ENCODE assay signal across 18 cellular contexts in genomic region chr5:115561176-115561575, GRCh38. TPM values are rescaled to one million over a fixed set of nuclear protein-coding genes. Genes with fewer than 3 reads are reported as not detected.
DNase-seq lines count a peak whose midpoint lies in the region; ATAC-seq and TF ChIP-seq lines count a peak whose summit lies in the region.
"Had no signal": no experiment of that assay in that cellular context is flagged by ENCODE, and none has a peak within 500 bp of the region (broad histone marks: within the 10 kb centered on the region; RNA-seq: fewer than 3 reads in every experiment).

No MANE protein-coding gene starts in this region.

- BruUV-seq in mammary epithelial cell (replicated peaks; lab: Mats Ljungman, UMichigan) (no TSS peak), MCF 10A (replicated peaks; lab: Mats Ljungman, UMichigan) (no TSS peak)

- no peak overlapping the region for H3K14ac ChIP-seq in trophoblast cell (ENCODE audit: low read length)

- no peaks in the 10 kb centered on the region for H3K36me3 Mint-ChIP-seq in MCF 10A (ENCODE audit: insufficient read depth, unreplicated experiment)
- H3K36me3 Mint-ChIP-seq: CD4-positive, CD25-positive, alpha-beta regulatory T cell; CD8-positive, alpha-beta T cell had no signal

- in situ Hi-C loops in mammary epithelial cell (cut with MboI; ENCODE audit: low sequenced_read_pairs in 2 of 2) = no loop called here

- POLR2A ChIA-PET in MCF 10A (lab: Yijun Ruan, JAX) = interaction anchor here (0.6 to 2.7 kb wide), 6 partner anchors 8 to 251 kb away, joined by 3 to 10 read pairs (median 5); partner anchors contain the start of gene FEM1C

- no peak overlapping the region for H2BK12ac ChIP-seq in trophoblast cell (ENCODE audit: low read length)

- no peaks in the 10 kb centered on the region for H3K27me3 Mint-ChIP-seq in MCF 10A (ENCODE audit: insufficient read depth, unreplicated experiment)
- H3K27me3 Mint-ChIP-seq: B cell had no signal

- TF ChIP-seq EP300 in stomach (IDR thresholded peaks at IDR 0.05) = no peak

- CTCF ChIA-PET in mammary epithelial cell (lab: Charles Lee; ENCODE audit: low non-redundant PET) (no interaction called here), MCF 10A (lab: Yijun Ruan, JAX) (interaction anchor here (1.0 to 4.4 kb wide), 3 partner anchors 14 to 264 kb away, joined by 3 to 20 read pairs (median 5); no protein-coding TSS in a partner anchor)

- intact Hi-C loops in mammary epithelial cell (cut with micrococcal nuclease) = no loop called here
- intact Hi-C loops in MCF 10A (cut with micrococcal nuclease) = no loop called here
- intact Hi-C loops in stomach (cut with DNase I; ENCODE audit: low total_unique reads) = no loop called here

- H4K20me1 ChIP-seq in mammary epithelial cell (ENCODE audit: insufficient read depth, low read length) (no peaks in the 10 kb centered on the region), hepatocyte (ENCODE audit: insufficient read depth, poor library complexity, severe bottlenecking) (no peaks in the 10 kb centered on the region)
- H4K20me1 ChIP-seq: BLaER1 had no signal

- DNase-seq in mammary epithelial cell (peak; percentile 52), MCF 10A (ENCODE audit: unreplicated experiment) (no peak), trophoblast cell (no peak), stomach (no peak), hepatocyte (ENCODE audit: low spot score) (no peak)
- DNase-seq: Caco-2; CD4-positive, CD25-positive, alpha-beta regulatory T cell; CD8-positive, alpha-beta T cell; DMS153; DND-41; GOT3; HFFc6 had no signal

- no peak overlapping the region for H3K18ac ChIP-seq in trophoblast cell (ENCODE audit: low read length)

- H4K91ac ChIP-seq in trophoblast cell (ENCODE audit: low read depth, low read length) = no peak overlapping the region

- no peak overlapping the region for H3K23ac ChIP-seq in trophoblast cell (ENCODE audit: low read length)

- no peaks in the 10 kb centered on the region for H3K9me3 Mint-ChIP-seq in MCF 10A (ENCODE audit: unreplicated experiment)
- H3K9me3 Mint-ChIP-seq: CD8-positive, alpha-beta T cell; HFFc6 had no signal

- H3K27ac Mint-ChIP-seq in MCF 10A (ENCODE audit: low read depth, unreplicated experiment) = no peak overlapping the region
- H3K27ac Mint-ChIP-seq: B cell; CD4-positive, CD25-positive, alpha-beta regulatory T cell; CD8-positive, alpha-beta T cell had no signal

- peaks cover 26% of the 10 kb centered on the region for H3K4me1 Mint-ChIP-seq in MCF 10A (ENCODE audit: insufficient read depth, unreplicated experiment)
- H3K4me1 Mint-ChIP-seq: B cell; CD4-positive, CD25-positive, alpha-beta regulatory T cell had no signal

- no peak overlapping the region for H2BK5ac ChIP-seq in trophoblast cell (ENCODE audit: low read depth, low read length, poor library complexity)

- no peak overlapping the region for H3K4me3 Mint-ChIP-seq in MCF 10A (ENCODE audit: unreplicated experiment)
- H3K4me3 Mint-ChIP-seq: B cell; CD4-positive, CD25-positive, alpha-beta regulatory T cell; CD8-positive, alpha-beta T cell; HFFc6 had no signal

- no peaks in the 10 kb centered on the region for H3K27me3 ChIP-seq in mammary epithelial cell (ENCODE audit: insufficient read depth, low read length)
- H3K27me3 ChIP-seq in trophoblast cell (ENCODE audit: insufficient read depth, low read length) = no peaks in the 10 kb centered on the region
- H3K27me3 ChIP-seq in stomach = no peaks in the 10 kb centered on the region
- no peaks in the 10 kb centered on the region for H3K27me3 ChIP-seq in hepatocyte
- H3K27me3 ChIP-seq: BLaER1 had no signal

- H3K9me3 ChIP-seq in mammary epithelial cell (replicated peaks; ENCODE audit: insufficient read depth, low read length) (no peaks in the 10 kb centered on the region), trophoblast cell (ENCODE audit: insufficient read depth, low read depth, low read length) (peaks cover 2% of the 10 kb centered on the region), stomach (no peaks in the 10 kb centered on the region), hepatocyte (ENCODE audit: low read depth) (no peaks in the 10 kb centered on the region)
- H3K9me3 ChIP-seq: Caco-2, HAP-1 had no signal

- H3K4me1 ChIP-seq in mammary epithelial cell (ENCODE audit: insufficient read depth, low read length) = peaks cover 10% of the 10 kb centered on the region
- H3K4me1 ChIP-seq in trophoblast cell (ENCODE audit: control insufficient read depth in 1 of 2, insufficient read depth in 2 of 2, low read length in 2 of 2) = no peaks in the 10 kb centered on the region
- peaks cover 10 to 24% (median 17%) of the 10 kb centered on the region in 4 donors for H3K4me1 ChIP-seq in stomach
- H3K4me1 ChIP-seq in hepatocyte (ENCODE audit: insufficient read depth) = peaks cover 9% of the 10 kb centered on the region
- H3K4me1 ChIP-seq: BLaER1 had no signal

- no peak overlapping the region for H4K8ac ChIP-seq in trophoblast cell (ENCODE audit: low read depth, low read length)

- WGBS in mammary epithelial cell (ENCODE audit: low coverage, missing lambda C conversion rate) = 24% methylated on average over 3 of the region's 3 CpGs
- no CpG with 5 or more reads among the region's 3 CpGs for WGBS in trophoblast cell (ENCODE audit: extremely low coverage, insufficient coverage, insufficient read length)
- WGBS in stomach, 5 donors = 88 to 97% (median 93%) methylated on average over 3 of the region's 3 CpGs
- WGBS in hepatocyte (ENCODE audit: low lambda C conversion rate, missing lambda C conversion rate) = 96% methylated on average over 3 of the region's 3 CpGs

- no peak overlapping the region for H4K12ac ChIP-seq in trophoblast cell (ENCODE audit: low read depth, low read length)

- no peak for TF ChIP-seq POLR2A in stomach (IDR thresholded peaks at IDR 0.05)

- no peak for TF ChIP-seq CTCF in mammary epithelial cell (conservative IDR thresholded peaks at IDR 0.05 in 1 of 2, IDR thresholded peaks at IDR 0.05 in 1 of 2; ENCODE audit: extremely low read depth in 1 of 2, insufficient read depth in 1 of 2, low read depth in 1 of 2, low read length in 2 of 2)
- no peak for TF ChIP-seq CTCF in MCF 10A (IDR thresholded peaks at IDR 0.05; ENCODE audit: unreplicated experiment)
- TF ChIP-seq CTCF in stomach (IDR thresholded peaks at IDR 0.05) = no peak
- TF ChIP-seq CTCF in hepatocyte (IDR thresholded peaks at IDR 0.05; ENCODE audit: poor library complexity) = no peak

- H3K27ac ChIP-seq in mammary epithelial cell (ENCODE audit: insufficient read depth, low read depth, low read length) = no peak overlapping the region
- no peak overlapping the region for H3K27ac ChIP-seq in trophoblast cell (ENCODE audit: low read depth, low read length)
- no peak overlapping the region for H3K27ac ChIP-seq in stomach
- no peak overlapping the region for H3K27ac ChIP-seq in hepatocyte
- H3K27ac ChIP-seq: 22Rv1, BLaER1, C4-2B had no signal

- no peak overlapping the region for H2BK120ac ChIP-seq in trophoblast cell (ENCODE audit: insufficient read depth, low read length, poor library complexity)

- no peaks in the 10 kb centered on the region for H3K9me2 ChIP-seq in hepatocyte (replicated peaks; ENCODE audit: insufficient read depth)

- no peak overlapping the region for H3K4ac ChIP-seq in trophoblast cell (ENCODE audit: low read depth, low read length)

- H2AFZ ChIP-seq in mammary epithelial cell (ENCODE audit: low read depth, low read length) (peak overlapping the region; percentile 71), trophoblast cell (ENCODE audit: insufficient read depth, low read length, poor library complexity) (no peak overlapping the region), hepatocyte (no peak overlapping the region)

- H3K9ac ChIP-seq in mammary epithelial cell (ENCODE audit: insufficient read depth, low read length) (no peak overlapping the region), trophoblast cell (ENCODE audit: low read length) (peak overlapping the region; percentile 37)
- H3K9ac ChIP-seq: BLaER1 had no signal

- no peak overlapping the region for H3K4me3 ChIP-seq in mammary epithelial cell (replicated peaks in 1 of 3; ENCODE audit: insufficient read depth in 1 of 3, low read depth in 2 of 3, low read length in 3 of 3)
- no peak overlapping the region for H3K4me3 ChIP-seq in trophoblast cell (ENCODE audit: low read depth, low read length)
- H3K4me3 ChIP-seq in stomach = no peak overlapping the region
- H3K4me3 ChIP-seq in hepatocyte = no peak overlapping the region
- H3K4me3 ChIP-seq: BLaER1, HAP-1 had no signal

- H2AK5ac ChIP-seq in trophoblast cell (ENCODE audit: low read length) = no peak overlapping the region

- peak overlapping the region; percentile 19 for H3K4me2 ChIP-seq in mammary epithelial cell (ENCODE audit: insufficient read depth, low read depth, low read length)
- H3K4me2 ChIP-seq in trophoblast cell (ENCODE audit: low read length) = peak overlapping the region; percentile 5
- H3K4me2 ChIP-seq in hepatocyte = no peak overlapping the region
- H3K4me2 ChIP-seq: BLaER1 had no signal

- H3K36me3 ChIP-seq in mammary epithelial cell (ENCODE audit: insufficient read depth, low read length) = no peaks in the 10 kb centered on the region
- H3K36me3 ChIP-seq in trophoblast cell (ENCODE audit: control insufficient read depth in 1 of 2, insufficient read depth in 2 of 2, low read length in 2 of 2) = no peaks in the 10 kb centered on the region
- H3K36me3 ChIP-seq in stomach = no peaks in the 10 kb centered on the region
- H3K36me3 ChIP-seq in hepatocyte (replicated peaks; ENCODE audit: insufficient read depth, low read depth) = no peaks in the 10 kb centered on the region
- H3K36me3 ChIP-seq: BLaER1, HAP-1 had no signal

- H3K79me2 ChIP-seq in mammary epithelial cell (ENCODE audit: insufficient read depth, low read length) (no peaks in the 10 kb centered on the region), trophoblast cell (ENCODE audit: control insufficient read depth, insufficient read depth, low read length, poor library complexity) (no peaks in the 10 kb centered on the region), hepatocyte (no peaks in the 10 kb centered on the region)

- dilution Hi-C loops in mammary epithelial cell (cut with HindIII; ENCODE audit: low sequenced_read_pairs) = no loop called here

- peak; percentile 88 for ATAC-seq in esophagus mucosa
- ATAC-seq: CD8-positive, alpha-beta T cell had no signal

- H3K79me1 ChIP-seq in trophoblast cell (ENCODE audit: low read length) = no peaks in the 10 kb centered on the region

RNA-seq across cellular contexts. Expression of gene FEM1C, which starts 16.6 kb away (rescaled TPM):
- 10 to 100 TPM; 15.1 to 15.2 TPM for total RNA-seq in mammary epithelial cell
- 7.3 TPM for polyA plus RNA-seq in mammary epithelial cell
- polyA minus RNA-seq in mammary epithelial cell = 18.1 TPM
- total RNA-seq in MCF 10A (2022) = 10.3 and 12.2 TPM in 2 replicates
- 9.0 TPM for total RNA-seq in esophagus mucosa
- polyA plus RNA-seq in trophoblast cell (2013) = 6.8 and 7.1 TPM in 2 replicates
- total RNA-seq in stomach = 10 to 100 TPM; 20.0 to 55.6 (median 36.8) TPM
- polyA plus RNA-seq in stomach = 1 to 10 TPM; 5.9 to 8.1 (median 6.3) TPM
- total RNA-seq in hepatocyte = 24.6 and 27.0 TPM in 2 replicates
- 7.7 and 10.7 TPM in 2 replicates for polyA plus RNA-seq in hepatocyte

RNA-seq across cellular contexts. Expression of gene TICAM2, which starts 41.1 kb away (rescaled TPM):
- total RNA-seq in mammary epithelial cell (under 1 TPM; 0.83 to 0.96 TPM), MCF 10A (2022) (3.7 and 8.3 TPM in 2 replicates), esophagus mucosa (1.2 TPM), stomach (1 to 10 TPM in 2 of 5 donors, not detected in 3; 2.4 to 9.9 TPM), hepatocyte (2.1 TPM in 1 of 2 replicates, not detected in the other)
- polyA plus RNA-seq in mammary epithelial cell (0.23 TPM), stomach (1 to 10 TPM; 1.4 to 3.5 (median 2.3) TPM), hepatocyte (2.5 TPM in 2 replicates)
- not detected for polyA minus RNA-seq in mammary epithelial cell
- polyA plus RNA-seq in trophoblast cell (2013) = 0.33 and 0.44 TPM in 2 replicates
